ENCODE assay signal across 8 cellular contexts in the genomic region with DNA sequence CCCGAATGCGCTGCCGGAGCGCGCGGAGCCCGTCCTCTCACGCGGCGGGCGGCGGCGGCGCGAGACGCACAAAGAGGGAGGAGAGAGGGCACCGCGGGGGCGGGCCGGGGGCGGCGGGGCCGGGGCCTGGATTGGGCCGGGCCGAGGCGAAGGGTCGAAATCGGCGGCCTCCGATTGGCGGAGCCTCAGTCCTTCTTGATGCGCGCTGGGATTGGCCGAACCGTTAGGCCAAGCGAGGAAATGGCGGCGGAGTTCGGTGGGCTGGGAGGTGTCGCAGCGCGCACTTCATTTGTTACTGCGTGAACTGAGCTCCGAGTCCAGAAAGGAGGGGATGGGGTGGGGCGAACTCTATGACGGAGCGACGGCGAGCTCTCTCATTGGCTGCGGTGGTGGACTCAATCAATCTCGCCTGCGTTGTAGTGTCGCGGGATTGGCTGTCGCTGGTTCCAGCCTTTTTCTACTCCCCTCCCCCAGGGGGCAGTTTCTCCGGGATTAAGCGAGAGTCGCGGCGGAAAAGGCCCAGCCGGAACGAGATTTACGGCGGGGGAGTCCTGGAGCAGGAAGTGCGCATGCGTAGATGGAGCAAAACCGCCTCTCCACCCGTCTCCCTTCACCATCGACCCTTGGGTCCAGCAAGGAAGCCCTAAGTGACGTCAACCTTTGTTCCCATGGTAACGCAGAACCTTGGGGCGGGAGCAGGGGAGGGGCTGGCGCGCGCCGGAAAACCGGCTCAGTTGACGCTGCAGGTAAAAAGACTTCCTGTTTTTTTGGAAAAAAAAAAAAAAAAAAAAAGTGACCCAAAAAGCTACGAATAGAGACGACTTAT. TPM values are rescaled to one million over a fixed set of nuclear protein-coding genes. Genes with fewer than 3 reads are reported as not detected.
A peak's percentile ranks its signal among the peaks of the same experiment; 100 is the strongest.
DNase-seq lines count a peak whose midpoint lies in the region; ATAC-seq and FAIRE-seq lines count a peak whose summit lies in the region.

SF1 (minus strand) TSS at position 70 of the 826 bp plus-strand sequence. CDS start 150 bp downstream, outside the sequence.

- 0 to 1% methylated on average over 61 to 80 of the region's 80 CpGs for WGBS in aorta, 2 donors

- H3K27ac ChIP-seq in rectal smooth muscle tissue (ENCODE audit: low read depth, low read length) (peak within 1 kb of the TSS; percentile 98), aorta (ENCODE audit: low read depth in 1 of 2, low read length in 2 of 2) (peak within 1 kb of the TSS; percentile 99)

- peaks cover 10% of the 10 kb centered on the region for H3K4me1 ChIP-seq in rectal smooth muscle tissue (ENCODE audit: control insufficient read depth, insufficient read depth, low read length)
- peaks cover 0 to 7% of the 10 kb centered on the region in 2 donors for H3K4me1 ChIP-seq in aorta (ENCODE audit: control insufficient read depth in 1 of 2, insufficient read depth in 2 of 2, low read length in 2 of 2)

- H3K4me3 ChIP-seq in rectal smooth muscle tissue (ENCODE audit: low read length) (peak within 1 kb of the TSS; percentile 95), aorta (ENCODE audit: low read length in 2 of 2) (peak within 1 kb of the TSS; percentile 99 to 100)

- H3K27me3 ChIP-seq in rectal smooth muscle tissue (ENCODE audit: control insufficient read depth, insufficient read depth, low read length) (no peaks in the 10 kb centered on the region), aorta (ENCODE audit: control insufficient read depth in 1 of 2, insufficient read depth in 2 of 2, low read length in 1 of 2) (no peaks in the 10 kb centered on the region)

- ATAC-seq in HG02973 (IDR thresholded peaks at IDR 0.05; ENCODE audit: unreplicated experiment): peak; percentile 76
- ATAC-seq in aorta (ENCODE audit: low FRiP score): peak; percentile 97

- peak within 1 kb of the TSS; percentile 91 for H3K9ac ChIP-seq in rectal smooth muscle tissue (ENCODE audit: low read length)

- intact Hi-C loops in aorta (cut with DNase I): no loop called here

- no peaks in the 10 kb centered on the region for H3K9me3 ChIP-seq in aorta (ENCODE audit: control insufficient read depth, low read length)

- H3K36me3 ChIP-seq in rectal smooth muscle tissue (ENCODE audit: control insufficient read depth, insufficient read depth, low read length) (peaks cover 22% of the 10 kb centered on the region), aorta (ENCODE audit: control insufficient read depth in 1 of 2, insufficient read depth in 2 of 2, low read length in 1 of 2) (peaks cover 0 to 8% of the 10 kb centered on the region in 2 donors)

- peak; percentile 99 for FAIRE-seq in GM18507 (lab: Jason Lieb, UNC)

- peak; percentile 91 for DNase-seq in GM18507 (ENCODE audit: extremely low spot score, insufficient read length, low read depth)
- DNase-seq in NCI-H2029 (lab: John Stamatoyannopoulos, UW): peak; percentile 100
- peak; percentile 100 for DNase-seq in T-helper 22 cell (ENCODE audit: low read depth)
- peak; percentile 100 for DNase-seq in astrocyte of the hippocampus (ENCODE audit: low read depth, low spot score)
- DNase-seq in hepatic stellate cell (ENCODE audit: low spot score): peak; percentile 98
- DNase-seq in aorta: peak; percentile 98 to 99

RNA-seq across cellular contexts. Expression of gene SF1, which starts in this region (rescaled TPM):
- 100 to 1,000 TPM; 267 to 322 TPM for total RNA-seq in aorta
- polyA plus RNA-seq in aorta: 100 to 1,000 TPM in 1 of 2 donors, 10 to 100 TPM in 1; 46.6 to 136 TPM

Comparison
In these comparisons a context has a peak if more than half of its experiments do, and no peak if none do; other contexts are left out.
1. Peak in every context shown above with its lines: DNase-seq, ATAC-seq, H3K4me3 ChIP-seq and H3K27ac ChIP-seq.